Comparison of ENCODE assay signal across 11 cellular contexts in the genomic region with DNA sequence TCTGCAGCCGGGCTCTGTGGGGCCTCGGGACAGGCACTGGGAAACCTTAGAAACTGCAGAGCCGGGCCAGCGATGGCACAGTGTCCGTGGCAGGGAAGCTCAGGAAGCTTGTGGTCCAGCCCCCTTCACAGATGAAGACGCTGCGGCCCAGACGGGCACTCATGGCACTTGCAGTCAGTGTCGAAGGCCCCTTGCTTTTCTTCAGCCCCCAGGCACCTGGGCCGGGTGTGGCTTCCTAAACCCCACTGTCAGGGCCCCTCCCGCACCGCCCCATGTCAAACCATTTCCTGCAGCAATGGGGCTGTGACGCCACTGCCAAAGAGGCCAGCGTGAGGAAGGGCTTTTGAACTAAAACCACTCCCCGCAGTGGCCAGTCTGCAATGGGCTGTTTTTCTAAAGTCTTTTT.
DNase-seq lines count a peak whose midpoint lies in the region; ATAC-seq, FAIRE-seq and TF ChIP-seq lines count a peak whose summit lies in the region.
"Had no signal": no experiment of that assay in that cellular context is flagged by ENCODE, and none has a peak within 500 bp of the region (broad histone marks: within the 10 kb centered on the region; RNA-seq: fewer than 3 reads in every experiment).

No MANE protein-coding gene starts in this region.

- H3K27me3 ChIP-seq in small intestine (ENCODE audit: control insufficient read depth in 2 of 2, insufficient read depth in 2 of 2, low read length in 2 of 2) (no peaks in the 10 kb centered on the region), transverse colon (no peaks in the 10 kb centered on the region), vagina (no peaks in the 10 kb centered on the region)

- peak overlapping the region; percentile 75 for H3K4me3 Mint-ChIP-seq in activated naive CD8-positive, alpha-beta T cell

- WGBS in small intestine, 3 donors, result 62 to 81% (median 63%) methylated on average over 15 of the region's 15 CpGs
- 40 to 67% methylated on average over 1 to 15 of the region's 15 CpGs for WGBS in transverse colon (ENCODE audit: low coverage in 1 of 2), 2 donors

- H3K36me3 ChIP-seq in small intestine (ENCODE audit: control insufficient read depth in 2 of 2, insufficient read depth in 2 of 2, low read length in 2 of 2) (no peaks in the 10 kb centered on the region), transverse colon (no peaks in the 10 kb centered on the region), vagina (no peaks in the 10 kb centered on the region)

- FAIRE-seq in small intestine (lab: Jason Lieb, UNC), result no peak
- FAIRE-seq: GM12892 had no signal

- TF ChIP-seq POLR2A in transverse colon (IDR thresholded peaks at IDR 0.05) (no peak), vagina (IDR thresholded peaks at IDR 0.05) (no peak)

- H3K9me3 ChIP-seq in small intestine (ENCODE audit: control insufficient read depth, low read depth), result no peaks in the 10 kb centered on the region
- no peaks in the 10 kb centered on the region for H3K9me3 ChIP-seq in transverse colon
- H3K9me3 ChIP-seq in vagina, result no peaks in the 10 kb centered on the region

- H3K36me3 Mint-ChIP-seq in activated naive CD8-positive, alpha-beta T cell, result peaks cover 11% of the 10 kb centered on the region

- no peak for TF ChIP-seq EP300 in transverse colon (IDR thresholded peaks at IDR 0.05; ENCODE audit: low read depth)

- no peaks in the 10 kb centered on the region for H3K27me3 Mint-ChIP-seq in activated naive CD8-positive, alpha-beta T cell

- H3K4me1 ChIP-seq in small intestine (ENCODE audit: control insufficient read depth in 2 of 2, insufficient read depth in 1 of 2, low read depth in 1 of 2, low read length in 1 of 2), result no peaks in the 10 kb centered on the region
- H3K4me1 ChIP-seq in transverse colon, result peaks cover 0 to 2% (median 0%) of the 10 kb centered on the region in 4 donors
- no peaks in the 10 kb centered on the region for H3K4me1 ChIP-seq in vagina

- H3K27ac ChIP-seq in small intestine (ENCODE audit: low read depth in 1 of 2, low read length in 1 of 2) (peak overlapping the region in 1 of 2 donors; percentile 69), transverse colon (peak overlapping the region in 1 of 4 donors; percentile 40), vagina (no peak overlapping the region)
- H3K27ac ChIP-seq: 22Rv1 had no signal

- peaks cover 55% of the 10 kb centered on the region for H3K4me1 Mint-ChIP-seq in activated naive CD8-positive, alpha-beta T cell (ENCODE audit: low read depth)

- H3K4me3 ChIP-seq in small intestine (ENCODE audit: low read depth in 1 of 2, low read length in 2 of 2) (no peak overlapping the region), transverse colon (no peak overlapping the region), vagina (no peak overlapping the region)

- intact Hi-C loops in transverse colon (cut with DNase I; ENCODE audit: low total_unique reads), result loop anchor here (5.0 kb wide), 1 partner anchor 1203 kb away; no protein-coding TSS in a partner anchor
- intact Hi-C loops in vagina (cut with DNase I), result no loop called here

- ATAC-seq in HG02678 (IDR thresholded peaks at IDR 0.05; ENCODE audit: unreplicated experiment), result no peak

- H3K27ac Mint-ChIP-seq in activated naive CD8-positive, alpha-beta T cell, result peak overlapping the region; percentile 91

- no peaks in the 10 kb centered on the region for H3K9me3 Mint-ChIP-seq in activated naive CD8-positive, alpha-beta T cell (ENCODE audit: low read depth)

- TF ChIP-seq CTCF in transverse colon (IDR thresholded peaks at IDR 0.05) (no peak), vagina (IDR thresholded peaks at IDR 0.05) (no peak)

- DNase-seq in NK-92 (lab: John Stamatoyannopoulos, UW; ENCODE audit: unreplicated experiment) (peak; percentile 7), small intestine (peak; percentile 42), transverse colon (peak; percentile 60), EL (no peak), vagina (ENCODE audit: extremely low spot score in 2 of 2) (no peak)
- DNase-seq in NK-92 treated with Interleukin-12 subunit alpha and Interleukin-12 subunit beta, amount 100 ng/mL, for 24 hours (lab: John Stamatoyannopoulos, UW), result no peak
- DNase-seq: NCI-H2029 treated with DMSO at 0.1 percent for 48 hours had no signal

- in situ Hi-C loops in transverse colon (cut with MboI; ENCODE audit: low pct_ligation_motif_present in 1 of 4, low pct_unique_long_range_greater_than_20kb in 1 of 4, low sequenced_read_pairs in 3 of 4), result no loop called here

Comparison
In these comparisons a context has a peak if more than half of its experiments do, and no peak if none do; other contexts are left out.
1. DNase-seq: peak in NK-92 (single experiment), small intestine (single experiment) and transverse colon (single experiment); none in NK-92 treated with Interleukin-12 subunit alpha and Interleukin-12 subunit beta, amount 100 ng/mL, for 24 hours (single experiment), EL (single experiment) and vagina (0 of 2).